Comparison of ENCODE assay signal across 8 cellular contexts in genomic region chr1:35031103-35031452, GRCh38. TPM values are rescaled to one million over a fixed set of nuclear protein-coding genes. Genes with fewer than 3 reads are reported as not detected.
DNase-seq lines count a peak whose midpoint lies in the region; ATAC-seq and TF ChIP-seq lines count a peak whose summit lies in the region.

No MANE protein-coding gene starts in this region.

- TF ChIP-seq POLR2A in stomach (IDR thresholded peaks at IDR 0.05): no peak

- no peaks in the 10 kb centered on the region for H3K9me3 ChIP-seq in naive thymus-derived CD4-positive, alpha-beta T cell (ENCODE audit: control insufficient read depth in 2 of 3, low read length in 3 of 3)
- H3K9me3 ChIP-seq in stomach: peaks cover 0 to 13% (median 9%) of the 10 kb centered on the region in 4 donors

- no peak for TF ChIP-seq CTCF in stomach (IDR thresholded peaks at IDR 0.05)

- H3K9me3 Mint-ChIP-seq in naive thymus-derived CD4-positive, alpha-beta T cell: peaks cover 0 to 14% (median 3%) of the 10 kb centered on the region in 11 donors

- no peak for TF ChIP-seq EP300 in stomach (IDR thresholded peaks at IDR 0.05)

- peak overlapping the region; percentile 92 to 99 (median 97) for H3K27ac Mint-ChIP-seq in naive thymus-derived CD4-positive, alpha-beta T cell

- POLR2A ChIA-PET in naive thymus-derived CD4-positive, alpha-beta T cell (lab: Charles Lee): interaction anchor here (1.0 to 3.6 kb wide), 7 partner anchors 9 to 171 kb away, joined by 3 to 22 read pairs (median 4); partner anchors contain the start of genes SFPQ, SMIM12, TMEM35B and ZMYM1

- H3K27me3 ChIP-seq in naive thymus-derived CD4-positive, alpha-beta T cell (ENCODE audit: control insufficient read depth in 2 of 2, insufficient read depth in 2 of 2, low read length in 2 of 2): no peaks in the 10 kb centered on the region
- H3K27me3 ChIP-seq in stomach: no peaks in the 10 kb centered on the region

- peaks cover 24 to 53% (median 43%) of the 10 kb centered on the region in 7 donors for H3K4me1 Mint-ChIP-seq in naive thymus-derived CD4-positive, alpha-beta T cell

- peaks cover 12 to 28% (median 19%) of the 10 kb centered on the region in 5 donors for H3K36me3 Mint-ChIP-seq in naive thymus-derived CD4-positive, alpha-beta T cell

- H3K27ac ChIP-seq in naive thymus-derived CD4-positive, alpha-beta T cell (ENCODE audit: low read depth, low read length): peak overlapping the region; percentile 82
- peak overlapping the region; percentile 37 to 97 (median 94) for H3K27ac ChIP-seq in stomach

- ATAC-seq in GM18907 (IDR thresholded peaks at IDR 0.05; ENCODE audit: unreplicated experiment) (peak; percentile 34), esophagus mucosa (peak; percentile 57)
- peak; percentile 36 for ATAC-seq in naive thymus-derived CD4-positive, alpha-beta T cell

- peak overlapping the region; percentile 100 for H3K4me3 ChIP-seq in naive thymus-derived CD4-positive, alpha-beta T cell (ENCODE audit: low read length)
- peak overlapping the region; percentile 67 to 81 (median 72) for H3K4me3 ChIP-seq in stomach

- intact Hi-C loops in naive thymus-derived CD4-positive, alpha-beta T cell (cut with micrococcal nuclease): loop anchor here (1.0 to 10.0 kb wide), 12 partner anchors 46 to 1131 kb away; partner anchors contain the start of genes TMEM35B (in 2 of the 2), ZMYM1 (in 2 of the 2), ZMYM4 (in 2 of the 2) and KIAA0319L (in 1 of the 2)
- intact Hi-C loops in stomach (cut with DNase I; ENCODE audit: low total_unique reads): no loop called here

- peaks cover 0 to 2% (median 0%) of the 10 kb centered on the region in 5 donors for H3K27me3 Mint-ChIP-seq in naive thymus-derived CD4-positive, alpha-beta T cell

- peaks cover 0 to 8% (median 6%) of the 10 kb centered on the region in 3 experiments for H3K36me3 ChIP-seq in naive thymus-derived CD4-positive, alpha-beta T cell (ENCODE audit: control insufficient read depth in 2 of 3, insufficient read depth in 3 of 3, low read length in 3 of 3)
- H3K36me3 ChIP-seq in stomach: peaks cover 4 to 17% (median 15%) of the 10 kb centered on the region in 4 donors

- 0 to 1% (median 0%) methylated on average over 11 of the region's 11 CpGs for WGBS in stomach, 5 donors

- DNase-seq in M059J (ENCODE audit: low read depth) (peak; percentile 64), activated T-cell treated with anti-CD3 and anti-CD28 coated beads for 1 hour (ENCODE audit: low read depth) (peak; percentile 17), stomach (no peak), middle frontal gyrus (ENCODE audit: extremely low spot score, low spot score) (no peak), NCI-H446 treated with DMSO at 0.1 percent for 48 hours (lab: John Stamatoyannopoulos, UW) (no peak)
- DNase-seq in naive thymus-derived CD4-positive, alpha-beta T cell: peak in 2 of 9 donors; percentile 41 to 42

- CTCF ChIA-PET in naive thymus-derived CD4-positive, alpha-beta T cell (lab: Charles Lee): interaction anchor here (0.9 to 1.5 kb wide), 4 partner anchors 11 to 171 kb away, joined by 3 to 4 read pairs (median 4); partner anchors contain the start of genes SMIM12 and TMEM35B

- H3K4me3 Mint-ChIP-seq in naive thymus-derived CD4-positive, alpha-beta T cell: peak overlapping the region; percentile 87 to 100 (median 98)

- H3K4me1 ChIP-seq in naive thymus-derived CD4-positive, alpha-beta T cell (ENCODE audit: control insufficient read depth in 2 of 2, insufficient read depth in 2 of 2, low read length in 2 of 2): peaks cover 15 to 17% of the 10 kb centered on the region in 2 donors
- peaks cover 9 to 35% (median 20%) of the 10 kb centered on the region in 4 donors for H3K4me1 ChIP-seq in stomach

RNA-seq across cellular contexts. Expression of gene ZMYM6, which starts 0.7 kb away (rescaled TPM):
- 7.0 and 10.8 TPM in 2 replicates for total RNA-seq in M059J (2014; rRNA removed; shearing (Covaris generic))
- total RNA-seq in esophagus mucosa (14.9 TPM), stomach (10 to 100 TPM in 4 of 5 donors, 1 to 10 TPM in 1; 6.1 to 47.5 (median 35.8) TPM)
- total RNA-seq in naive thymus-derived CD4-positive, alpha-beta T cell: 10 to 100 TPM; 26.2 to 46.3 (median 37.3) TPM
- polyA plus RNA-seq in naive thymus-derived CD4-positive, alpha-beta T cell: 1 to 10 TPM; 7.1 to 8.7 TPM
- 1 to 10 TPM; 4.9 to 8.2 (median 6.1) TPM for polyA plus RNA-seq in stomach

RNA-seq across cellular contexts. Expression of gene TMEM35B, which starts 45.9 kb away (rescaled TPM):
- 42.5 and 51.6 TPM in 2 replicates for total RNA-seq in M059J (2014; rRNA removed; shearing (Covaris generic))
- 4.2 TPM for total RNA-seq in esophagus mucosa
- total RNA-seq in naive thymus-derived CD4-positive, alpha-beta T cell: 10 to 100 TPM in 4 of 5 experiments, 1 to 10 TPM in 1; 5.4 to 37.7 (median 32.8) TPM
- 100 to 1,000 TPM; 161 to 166 TPM for polyA plus RNA-seq in naive thymus-derived CD4-positive, alpha-beta T cell
- 100 to 1,000 TPM in 1 of 5 donors, 10 to 100 TPM in 3, 1 to 10 TPM in 1; 2.0 to 131 (median 17.6) TPM for total RNA-seq in stomach
- polyA plus RNA-seq in stomach: 10 to 100 TPM; 12.5 to 31.1 (median 15.1) TPM

RNA-seq across cellular contexts. Expression of gene ZMYM1, which starts 48.1 kb away (rescaled TPM):
- 23.1 and 28.1 TPM in 2 replicates for total RNA-seq in M059J (2014; rRNA removed; shearing (Covaris generic))
- total RNA-seq in esophagus mucosa (17.5 TPM), stomach (10 to 100 TPM in 3 of 5 donors, 1 to 10 TPM in 1, under 1 TPM in 1; 0.58 to 65.6 (median 21.8) TPM)
- 10 to 100 TPM; 11.8 to 21.2 (median 13.9) TPM for total RNA-seq in naive thymus-derived CD4-positive, alpha-beta T cell
- polyA plus RNA-seq in naive thymus-derived CD4-positive, alpha-beta T cell: 10 to 100 TPM; 15.5 to 18.4 TPM
- 1 to 10 TPM; 1.7 to 3.0 (median 2.1) TPM for polyA plus RNA-seq in stomach

Comparison
In these comparisons a context has a peak if more than half of its experiments do, and no peak if none do; other contexts are left out.
1. DNase-seq: peak in M059J (single experiment) and activated T-cell treated with anti-CD3 and anti-CD28 coated beads for 1 hour (single experiment); none in stomach (single experiment), middle frontal gyrus (single experiment) and NCI-H446 treated with DMSO at 0.1 percent for 48 hours (single experiment).
2. Peak in every context shown above with its lines, with median percentiles within 50 percentile points of each other: ATAC-seq.